In the genomic region with DNA sequence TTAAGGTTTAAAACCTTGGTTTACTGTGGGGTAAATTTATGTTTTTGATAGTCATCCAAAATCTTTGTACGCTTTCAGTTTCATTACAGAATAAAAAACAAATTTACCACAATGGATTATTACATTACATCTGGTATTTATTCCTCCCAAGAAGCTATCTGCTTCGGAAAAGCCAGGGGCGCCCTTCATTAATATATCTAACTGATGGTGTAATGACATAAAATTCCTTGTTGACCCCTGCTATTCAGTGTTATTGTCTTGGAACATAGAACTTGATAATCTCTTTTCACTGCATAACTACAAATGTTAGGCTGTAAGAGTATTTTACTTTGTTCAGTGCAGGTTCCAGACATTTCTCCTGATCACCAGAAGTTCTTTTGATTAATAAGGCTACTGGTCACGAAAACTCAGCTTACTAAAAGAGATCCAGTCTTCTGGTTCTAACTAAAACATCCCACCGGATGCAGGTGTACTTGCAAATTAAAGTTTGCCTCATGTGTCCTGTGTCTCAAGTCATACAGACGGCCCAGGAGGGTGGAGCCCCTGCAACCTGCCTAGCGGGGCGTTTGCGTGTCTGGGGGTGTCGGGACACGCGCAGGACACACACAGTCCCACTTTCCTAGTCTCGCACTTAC, we compare ENCODE assay signal across 8 cellular contexts. TPM values are rescaled to one million over a fixed set of nuclear protein-coding genes. Genes with fewer than 3 reads are reported as not detected.
A peak's percentile ranks its signal among the peaks of the same experiment; 100 is the strongest.
DNase-seq lines count a peak whose midpoint lies in the region; ATAC-seq, FAIRE-seq and TF ChIP-seq lines count a peak whose summit lies in the region.

No MANE protein-coding gene starts in this region.

- no peaks in the 10 kb centered on the region for H3K36me3 Mint-ChIP-seq in activated naive CD4-positive, alpha-beta T cell treated with anti-CD3 and anti-CD28 coated beads for 36 hours (ENCODE audit: low read depth)
- no peaks in the 10 kb centered on the region for H3K36me3 Mint-ChIP-seq in activated naive CD8-positive, alpha-beta T cell treated with anti-CD3 and anti-CD28 coated beads, Interleukin-2, amount 10 ng/mL, durations not matched to agents 7 days and 5 days
- H3K36me3 Mint-ChIP-seq in type B pancreatic cell: no peaks in the 10 kb centered on the region

- intact Hi-C loops in activated naive CD4-positive, alpha-beta T cell treated with anti-CD3 and anti-CD28 coated beads for 36 hours (cut with micrococcal nuclease): loop anchor here (1.0 to 5.0 kb wide), 19 partner anchors 24 to 1746 kb away; partner anchors contain the start of genes C1GALT1, MIOS and UMAD1
- intact Hi-C loops in HepG2 (cut with micrococcal nuclease; ENCODE audit: unreplicated experiment): no loop called here

- peak overlapping the region; percentile 91 for H3K4me2 ChIP-seq in HepG2 (ENCODE audit: low read depth, low read length)

- H3K9me3 Mint-ChIP-seq in activated naive CD4-positive, alpha-beta T cell treated with anti-CD3 and anti-CD28 coated beads for 36 hours: no peaks in the 10 kb centered on the region
- no peaks in the 10 kb centered on the region for H3K9me3 Mint-ChIP-seq in activated naive CD8-positive, alpha-beta T cell treated with anti-CD3 and anti-CD28 coated beads, Interleukin-2, amount 10 ng/mL, durations not matched to agents 7 days and 5 days
- no peaks in the 10 kb centered on the region for H3K9me3 Mint-ChIP-seq in type B pancreatic cell

- H3K9ac ChIP-seq in HepG2 (ENCODE audit: insufficient read depth, low read depth, low read length): peak overlapping the region; percentile 18; the same call in 1 of the 2 replicates

- H3K4me1 ChIP-seq in HepG2 (ENCODE audit: insufficient read depth, low read length): peaks cover 31% of the 10 kb centered on the region

- no peaks in the 10 kb centered on the region for H4K20me1 ChIP-seq in HepG2 (ENCODE audit: insufficient read depth, low read length)

- ATAC-seq in activated naive CD8-positive, alpha-beta T cell treated with anti-CD3 and anti-CD28 coated beads, Interleukin-2, amount 10 ng/mL, durations not matched to agents 7 days and 5 days (ENCODE audit: low read depth): no peak
- ATAC-seq in HepG2: no peak

- no peaks in the 10 kb centered on the region for H3K27me3 Mint-ChIP-seq in activated naive CD4-positive, alpha-beta T cell treated with anti-CD3 and anti-CD28 coated beads for 36 hours (ENCODE audit: low read depth)
- H3K27me3 Mint-ChIP-seq in activated naive CD8-positive, alpha-beta T cell treated with anti-CD3 and anti-CD28 coated beads, Interleukin-2, amount 10 ng/mL, durations not matched to agents 7 days and 5 days: no peaks in the 10 kb centered on the region
- no peaks in the 10 kb centered on the region for H3K27me3 Mint-ChIP-seq in type B pancreatic cell

- no peak for FAIRE-seq in HepG2 (lab: Jason Lieb, UNC)

- peak overlapping the region; percentile 90 for H3K4me3 Mint-ChIP-seq in activated naive CD4-positive, alpha-beta T cell treated with anti-CD3 and anti-CD28 coated beads for 36 hours
- H3K4me3 Mint-ChIP-seq in activated naive CD8-positive, alpha-beta T cell treated with anti-CD3 and anti-CD28 coated beads, Interleukin-2, amount 10 ng/mL, durations not matched to agents 7 days and 5 days: peak overlapping the region; percentile 92
- H3K4me3 Mint-ChIP-seq in type B pancreatic cell: peak overlapping the region; percentile 92

- CTCF ChIA-PET in activated naive CD4-positive, alpha-beta T cell treated with anti-CD3 and anti-CD28 coated beads for 36 hours (lab: Charles Lee): interaction anchor here (1.1 to 1.9 kb wide), 2 partner anchors 195 to 222 kb away, joined by 3 to 6 read pairs; no protein-coding TSS in a partner anchor
- CTCF ChIA-PET in HepG2 (lab: Yijun Ruan, JAX; ENCODE audit: low intra/inter-chr PET ratio, low total read pairs): no interaction called here

- 10% methylated on average over 11 of the region's 13 CpGs for WGBS in HepG2 (ENCODE audit: low lambda C conversion rate)

- peak overlapping the region; percentile 92 for H3K27ac Mint-ChIP-seq in activated naive CD4-positive, alpha-beta T cell treated with anti-CD3 and anti-CD28 coated beads for 36 hours
- H3K27ac Mint-ChIP-seq in activated naive CD8-positive, alpha-beta T cell treated with anti-CD3 and anti-CD28 coated beads, Interleukin-2, amount 10 ng/mL, durations not matched to agents 7 days and 5 days: peak overlapping the region; percentile 96
- H3K27ac Mint-ChIP-seq in type B pancreatic cell: peak overlapping the region; percentile 47

- peak overlapping the region; percentile 82 for H2AFZ ChIP-seq in HepG2 (ENCODE audit: low read length)

- no peaks in the 10 kb centered on the region for H3K79me2 ChIP-seq in HepG2 (ENCODE audit: insufficient read depth, low read length)

- no peak for TF ChIP-seq RAD21 in HepG2 (CRISPR knock-in tag; IDR thresholded peaks at IDR 0.05)

- POLR2A ChIA-PET in activated naive CD8-positive, alpha-beta T cell treated with anti-CD3 and anti-CD28 coated beads, Interleukin-2, amount 10 ng/mL, durations not matched to agents 7 days and 5 days (lab: Charles Lee): interaction anchor here (0.5 to 4.8 kb wide), 16 partner anchors 10 to 804 kb away, joined by 3 to 30 read pairs (median 4); partner anchors contain the start of genes C1GALT1 and UMAD1
- POLR2A ChIA-PET in HepG2 (lab: Yijun Ruan, JAX): no interaction called here

- H3K4me1 Mint-ChIP-seq in activated naive CD4-positive, alpha-beta T cell treated with anti-CD3 and anti-CD28 coated beads for 36 hours (ENCODE audit: low read depth): peaks cover 25% of the 10 kb centered on the region
- H3K4me1 Mint-ChIP-seq in activated naive CD8-positive, alpha-beta T cell treated with anti-CD3 and anti-CD28 coated beads, Interleukin-2, amount 10 ng/mL, durations not matched to agents 7 days and 5 days: peaks cover 12% of the 10 kb centered on the region
- peaks cover 5% of the 10 kb centered on the region for H3K4me1 Mint-ChIP-seq in type B pancreatic cell (ENCODE audit: unreplicated experiment)

- H3K36me3 ChIP-seq in HepG2 (replicated peaks in 1 of 2; ENCODE audit: control insufficient read depth in 1 of 2, insufficient read depth in 2 of 2, low read length in 2 of 2): no peaks in the 10 kb centered on the region

- H3K4me3 ChIP-seq in HepG2 (replicated peaks in 1 of 3; ENCODE audit: insufficient read depth in 1 of 3, low read depth in 2 of 3, low read length in 3 of 3): peak overlapping the region; percentile 60 to 78 (median 68)

- 0 out of 2 replicates have a peak, but pooled peaks have one; percentile 2 for TF ChIP-seq CTCF in HepG2 (CRISPR knock-in tag; IDR thresholded peaks at IDR 0.05)
- TF ChIP-seq CTCF in type B pancreatic cell (conservative IDR thresholded peaks at IDR 0.05): no peak

- H3K9me3 ChIP-seq in HepG2 (ENCODE audit: low read length): no peaks in the 10 kb centered on the region

- no TSS peak for BruUV-seq in HepG2 (replicated peaks; lab: Mats Ljungman, UMichigan)

- TF ChIP-seq EP300 in HepG2 (IDR thresholded peaks at IDR 0.05; ENCODE audit: low read depth in 2 of 2, low read length in 2 of 2): no peak
- no peak for TF ChIP-seq EP300 in HepG2 (CRISPR knock-in tag; IDR thresholded peaks at IDR 0.05; ENCODE audit: borderline replicate concordance)

- H3K27me3 ChIP-seq in HepG2 (ENCODE audit: control insufficient read depth in 1 of 2, insufficient read depth in 2 of 2, low read length in 2 of 2): peaks cover 0 to 5% of the 10 kb centered on the region in 2 experiments; a peak in 1 of 5 replicates

- no peak overlapping the region for H3K27ac ChIP-seq in HepG2 (ENCODE audit: extremely low read length, insufficient read depth, low read length)

- TF ChIP-seq POLR2A in HepG2 (IDR thresholded peaks at IDR 0.05; ENCODE audit: insufficient read depth in 1 of 2, low read depth in 2 of 2, low read length in 2 of 2): no peak

- DNase-seq in activated naive CD4-positive, alpha-beta T cell treated with anti-CD3 and anti-CD28 coated beads for 36 hours: no peak
- no peak for DNase-seq in activated naive CD4-positive, alpha-beta T cell (lab: John Stamatoyannopoulos, UW)
- DNase-seq in activated naive CD8-positive, alpha-beta T cell treated with anti-CD3 and anti-CD28 coated beads, Interleukin-2, amount 10 ng/mL, durations not matched to agents 7 days and 5 days: no peak
- DNase-seq in HepG2 (ENCODE audit: low spot score): no peak
- DNase-seq in type B pancreatic cell (ENCODE audit: extremely low spot score, unreplicated experiment): no peak
- DNase-seq in CD1c-positive myeloid dendritic cell (ENCODE audit: extremely low spot score): no peak
- DNase-seq in NCI-H1417 (lab: John Stamatoyannopoulos, UW): no peak
- DNase-seq in amygdala (lab: John Stamatoyannopoulos, UW): no peak

- in situ Hi-C loops in HepG2 (cut with HindIII; ENCODE audit: extremely low pct_ligation_motif_present, low pct_unique_long_range_greater_than_20kb): no loop called here

RNA-seq across cellular contexts. Expression of gene GLCCI1, which starts 0.6 kb away (rescaled TPM):
- total RNA-seq in activated naive CD4-positive, alpha-beta T cell treated with anti-CD3 and anti-CD28 coated beads for 36 hours: 10 to 100 TPM; 12.9 to 13.3 TPM
- 10 to 100 TPM; 30.0 to 38.1 TPM for total RNA-seq in activated naive CD8-positive, alpha-beta T cell treated with anti-CD3 and anti-CD28 coated beads, Interleukin-2, amount 10 ng/mL, durations not matched to agents 7 days and 5 days
- total RNA-seq in HepG2 (2016; rRNA removed; fragmentation: Illumina TruSeq; extraction: Trizol) (1.6 and 1.7 TPM in 2 replicates), type B pancreatic cell (ENCODE audit: low replicate concordance) (11.9 and 25.0 TPM in 2 replicates)
- 2.2 and 2.6 TPM in 2 replicates for total RNA-seq in HepG2 (2016; cell fraction: cytosol; rRNA removed; fragmentation: Illumina TruSeq; extraction: Trizol; ENCODE audit: low read depth)
- 1.4 and 1.5 TPM in 2 replicates for total RNA-seq in HepG2 (2016; cell fraction: insoluble cytoplasmic fraction; rRNA removed; fragmentation: Illumina TruSeq; extraction: Trizol)
- 1.0 and 1.1 TPM in 2 replicates for total RNA-seq in HepG2 (2016; cell fraction: membrane; rRNA removed; fragmentation: Illumina TruSeq; extraction: Trizol)
- 2.8 and 5.0 TPM in 2 replicates for total RNA-seq in HepG2 (2016; cell fraction: nucleus; rRNA removed; fragmentation: Illumina TruSeq; extraction: Trizol)
- polyA plus RNA-seq in HepG2 (2011; rRNA removed): 1.3 and 2.2 TPM in 2 replicates
- 0.87 and 2.0 TPM in 2 replicates for polyA plus RNA-seq in HepG2 (2011; cell fraction: cytosol; rRNA removed)
- polyA plus RNA-seq in HepG2 (2011; cell fraction: nucleus; rRNA removed): 1.8 and 2.8 TPM in 2 replicates
- 2.4 and 3.0 TPM in 2 replicates for polyA plus RNA-seq in HepG2 (2012)
- 0.10 and 0.17 TPM in 2 replicates for polyA plus RNA-seq in HepG2 (2016; cell fraction: cytosol; fragmentation: Illumina TruSeq; extraction: Trizol; ENCODE audit: low read depth)
- 1.5 and 2.1 TPM in 2 replicates for polyA plus RNA-seq in HepG2 (2016; cell fraction: insoluble cytoplasmic fraction; fragmentation: Illumina TruSeq; extraction: Trizol; ENCODE audit: low read depth)
- polyA plus RNA-seq in HepG2 (2016; cell fraction: membrane; fragmentation: Illumina TruSeq; extraction: Trizol; ENCODE audit: low read depth): 0.37 and 0.43 TPM in 2 replicates
- 2.3 and 4.0 TPM in 2 replicates for polyA plus RNA-seq in HepG2 (2016; cell fraction: nucleus; fragmentation: Illumina TruSeq; extraction: Trizol; ENCODE audit: insufficient read depth, low read depth)
- polyA minus RNA-seq in HepG2 (2011; rRNA and poly(A)+ RNA removed; ENCODE audit: low replicate concordance): 4.7 and 114 TPM in 2 replicates
- 3.2 and 3.4 TPM in 2 replicates for polyA minus RNA-seq in HepG2 (2011; cell fraction: cytosol; rRNA and poly(A)+ RNA removed)
- polyA minus RNA-seq in HepG2 (2011; cell fraction: nucleus; rRNA and poly(A)+ RNA removed): 14.8 and 17.7 TPM in 2 replicates
